Comparison of ENCODE assay signal across 2 cellular contexts in genomic region chr16:29883987-29884386, GRCh38.
A peak's percentile ranks its signal among the peaks of the same experiment; 100 is the strongest.
TF ChIP-seq lines count a peak whose summit lies in the region.

No MANE protein-coding gene starts in this region.

TF ChIP-seq in IMR-90, 13 proteins besides CTCF, POLR2A, EP300 and RAD21:
- TF ChIP-seq USF2 (IDR thresholded peaks at IDR 0.05; ENCODE audit: low read depth, low read length) (peak; percentile 65), ELK1 (IDR thresholded peaks at IDR 0.05; ENCODE audit: borderline replicate concordance, low read depth, low read length) (no peak)

TF ChIP-seq in GM12878, 131 proteins besides CTCF, POLR2A, EP300 and RAD21:
- no peak for TF ChIP-seq RFX5 (IDR thresholded peaks at IDR 0.05; ENCODE audit: low read depth, low read length)
- TF ChIP-seq USF1 (IDR thresholded peaks at IDR 0.05; ENCODE audit: borderline replicate concordance, extremely low read length, insufficient read depth, low read depth, low read length) = peak; percentile 44
- no peak for TF ChIP-seq ZSCAN29 (IDR thresholded peaks at IDR 0.05)
- no peak for TF ChIP-seq KLF5 (IDR thresholded peaks at IDR 0.05; ENCODE audit: partially characterized antibody)
